In genomic region chr6:22421187-22421586, GRCh38 we compare ENCODE assay signal across 24 cellular contexts.
A peak's percentile ranks its signal among the peaks of the same experiment; 100 is the strongest.
DNase-seq lines count a peak whose midpoint lies in the region; TF ChIP-seq lines count a peak whose summit lies in the region.
"Had no signal": no experiment of that assay in that cellular context is flagged by ENCODE, and none has a peak within 500 bp of the region (broad histone marks: within the 10 kb centered on the region; RNA-seq: fewer than 3 reads in every experiment).

No MANE protein-coding gene starts in this region.

- no peak overlapping the region for H3K4me3 ChIP-seq in AG10803 (ENCODE audit: low read length)
- no peak overlapping the region for H3K4me3 ChIP-seq in mammary epithelial cell (replicated peaks in 1 of 3; ENCODE audit: insufficient read depth in 1 of 3, low read depth in 2 of 3, low read length in 3 of 3)
- H3K4me3 ChIP-seq in fibroblast of villous mesenchyme (ENCODE audit: low read depth, low read length): no peak overlapping the region
- H3K4me3 ChIP-seq: gastrocnemius medialis, pancreas, tibial nerve had no signal

- no TSS peak for BruUV-seq in mammary epithelial cell (replicated peaks; lab: Mats Ljungman, UMichigan)

- no peak overlapping the region for H3K9ac ChIP-seq in mammary epithelial cell (ENCODE audit: insufficient read depth, low read length)

- TF ChIP-seq CTCF in AG10803 (conservative IDR thresholded peaks at IDR 0.05; ENCODE audit: low read length) (no peak), mammary epithelial cell (conservative IDR thresholded peaks at IDR 0.05 in 1 of 2, IDR thresholded peaks at IDR 0.05 in 1 of 2; ENCODE audit: extremely low read depth in 1 of 2, insufficient read depth in 1 of 2, low read depth in 1 of 2, low read length in 2 of 2) (no peak), fibroblast of villous mesenchyme (IDR thresholded peaks at IDR 0.05; ENCODE audit: insufficient read depth, low read depth, low read length) (no peak), GM13976 (IDR thresholded peaks at IDR 0.05; ENCODE audit: borderline replicate concordance, control extremely low read depth, extremely low read depth, insufficient read depth, missing control alignments) (no peak)

- peak; percentile 5 for DNase-seq in AG10803 (ENCODE audit: low read depth)
- peak; percentile 18 for DNase-seq in NCI-H69 (lab: John Stamatoyannopoulos, UW)
- peak; percentile 55 for DNase-seq in mammary epithelial cell
- DNase-seq in fibroblast of villous mesenchyme (ENCODE audit: low read depth): peak; percentile 9
- no peak for DNase-seq in NCI-H2171 (lab: John Stamatoyannopoulos, UW)
- DNase-seq in GM03348 (ENCODE audit: low spot score): no peak
- DNase-seq in GM13976 (ENCODE audit: low spot score): no peak
- no peak for DNase-seq in NCI-H2107 treated with DMSO at 0.1 percent for 48 hours (lab: John Stamatoyannopoulos, UW; ENCODE audit: unreplicated experiment)
- DNase-seq: activated CD4-positive, alpha-beta T cell treated with anti-CD3 and anti-CD28 coated beads for 4 hours; activated effector memory CD4-positive, alpha-beta T cell treated with anti-CD3 and anti-CD28 coated beads, Interleukin-2, amount 50 U/mL, for 16 hours; activated naive CD8-positive, alpha-beta T cell treated with anti-CD3 and anti-CD28 coated beads, Interleukin-2, amount 10 ng/mL, durations not matched to agents 7 days and 5 days; activated T-cell treated with anti-CD3 and anti-CD28 coated beads for 4 hours; gastrocnemius medialis; GOT3; left cardiac atrium; NCI-H1105 treated with DMSO at 0.1 percent for 48 hours; NCI-H2029; NCI-H2227 treated with DMSO at 0.1 percent for 48 hours; pancreas; retina; stimulated activated CD4-positive, alpha-beta T cell treated with anti-CD3 and anti-CD28 coated beads, Interleukin-2, amount 100 ng/mL, for 48 hours; T-helper 2 cell had no signal

- H2AFZ ChIP-seq in mammary epithelial cell (ENCODE audit: low read depth, low read length): no peak overlapping the region

- no peaks in the 10 kb centered on the region for H4K20me1 ChIP-seq in mammary epithelial cell (ENCODE audit: insufficient read depth, low read length)

- CTCF ChIA-PET in mammary epithelial cell (lab: Charles Lee; ENCODE audit: low non-redundant PET): no interaction called here

- intact Hi-C loops in mammary epithelial cell (cut with micrococcal nuclease): no loop called here

- in situ Hi-C loops in mammary epithelial cell (cut with MboI; ENCODE audit: low sequenced_read_pairs in 2 of 2): no loop called here
- in situ Hi-C loops in GM13976 (cut with MboI; ENCODE audit: low sequenced_read_pairs, unreplicated experiment): no loop called here

- H3K27me3 ChIP-seq in mammary epithelial cell (ENCODE audit: insufficient read depth, low read length): no peaks in the 10 kb centered on the region
- H3K27me3 ChIP-seq: gastrocnemius medialis, tibial nerve had no signal

- H3K9me3 ChIP-seq in mammary epithelial cell (replicated peaks; ENCODE audit: insufficient read depth, low read length): peaks cover 16% of the 10 kb centered on the region
- H3K9me3 ChIP-seq: gastrocnemius medialis, pancreas had no signal

- no peaks in the 10 kb centered on the region for H3K36me3 ChIP-seq in mammary epithelial cell (ENCODE audit: insufficient read depth, low read length)
- H3K36me3 ChIP-seq: gastrocnemius medialis, pancreas, tibial nerve had no signal

- H3K27ac ChIP-seq in mammary epithelial cell (ENCODE audit: insufficient read depth, low read depth, low read length): no peak overlapping the region
- H3K27ac ChIP-seq: gastrocnemius medialis, pancreas, tibial nerve, VCaP had no signal

- dilution Hi-C loops in mammary epithelial cell (cut with HindIII; ENCODE audit: low sequenced_read_pairs): no loop called here

- WGBS in mammary epithelial cell (ENCODE audit: low coverage, missing lambda C conversion rate): 50% methylated on average over 2 of the region's 2 CpGs

- H3K4me1 ChIP-seq in mammary epithelial cell (ENCODE audit: insufficient read depth, low read length): peaks cover 7% of the 10 kb centered on the region
- H3K4me1 ChIP-seq: gastrocnemius medialis, pancreas, tibial nerve had no signal

- H3K4me2 ChIP-seq in mammary epithelial cell (ENCODE audit: insufficient read depth, low read depth, low read length): peak overlapping the region; percentile 41

- no peaks in the 10 kb centered on the region for H3K79me2 ChIP-seq in mammary epithelial cell (ENCODE audit: insufficient read depth, low read length)

Comparison
In these comparisons a context has a peak if more than half of its experiments do, and no peak if none do; other contexts are left out.
1. DNase-seq: peak in AG10803 (single experiment), NCI-H69 (single experiment), mammary epithelial cell (single experiment) and fibroblast of villous mesenchyme (single experiment); none in NCI-H2171 (single experiment), GM03348 (single experiment), GM13976 (single experiment) and NCI-H2107 treated with DMSO at 0.1 percent for 48 hours (single experiment).